ENCODE assay signal across 14 cellular contexts in genomic region chr1:17527036-17527914, GRCh38. TPM values are rescaled to one million over a fixed set of nuclear protein-coding genes. Genes with fewer than 3 reads are reported as not detected.
DNase-seq lines count a peak whose midpoint lies in the region; ATAC-seq and TF ChIP-seq lines count a peak whose summit lies in the region.
"Had no signal": no experiment of that assay in that cellular context is flagged by ENCODE, and none has a peak within 500 bp of the region (broad histone marks: within the 10 kb centered on the region; RNA-seq: fewer than 3 reads in every experiment).

No MANE protein-coding gene starts in this region.

- no peak for TF ChIP-seq POLR2A in sigmoid colon (IDR thresholded peaks at IDR 0.05)

- peaks cover 22% of the 10 kb centered on the region for H3K4me1 Mint-ChIP-seq in brain
- no peaks in the 10 kb centered on the region for H3K4me1 Mint-ChIP-seq in activated CD4-positive, alpha-beta T cell treated with anti-CD3 and anti-CD28 coated beads for 36 hours
- H3K4me1 Mint-ChIP-seq: naive thymus-derived CD8-positive, alpha-beta T cell had no signal

- peaks cover 0 to 4% (median 0%) of the 10 kb centered on the region in 5 experiments for H3K9me3 Mint-ChIP-seq in brain
- no peaks in the 10 kb centered on the region for H3K9me3 Mint-ChIP-seq in activated CD4-positive, alpha-beta T cell treated with anti-CD3 and anti-CD28 coated beads for 36 hours (ENCODE audit: low read depth)
- H3K9me3 Mint-ChIP-seq: naive thymus-derived CD8-positive, alpha-beta T cell had no signal

- H3K4me3 Mint-ChIP-seq in brain: no peak overlapping the region
- no peak overlapping the region for H3K4me3 Mint-ChIP-seq in activated CD4-positive, alpha-beta T cell treated with anti-CD3 and anti-CD28 coated beads for 36 hours
- H3K4me3 Mint-ChIP-seq: naive thymus-derived CD8-positive, alpha-beta T cell had no signal

- H3K4me3 ChIP-seq in sigmoid colon: no peak overlapping the region
- H3K4me3 ChIP-seq: upper lobe of left lung had no signal

- TF ChIP-seq CTCF in brain (conservative IDR thresholded peaks at IDR 0.05) (no peak), sigmoid colon (IDR thresholded peaks at IDR 0.05) (no peak)

- peak overlapping the region; percentile 71 to 89 (median 78) for H3K27ac ChIP-seq in sigmoid colon

- no peaks in the 10 kb centered on the region for H3K9me3 ChIP-seq in sigmoid colon
- H3K9me3 ChIP-seq: upper lobe of left lung had no signal

- POLR2A ChIA-PET in activated CD4-positive, alpha-beta T cell treated with anti-CD3 and anti-CD28 coated beads for 36 hours (lab: Charles Lee): no interaction called here

- H3K27me3 Mint-ChIP-seq in brain: no peaks in the 10 kb centered on the region
- peaks cover 19% of the 10 kb centered on the region for H3K27me3 Mint-ChIP-seq in activated CD4-positive, alpha-beta T cell treated with anti-CD3 and anti-CD28 coated beads for 36 hours

- peak; percentile 74 for DNase-seq in Daoy (ENCODE audit: low read depth)
- DNase-seq in left kidney (ENCODE audit: low read depth, low spot score): peak; percentile 66
- no peak for DNase-seq in sigmoid colon
- DNase-seq in activated CD4-positive, alpha-beta T cell treated with anti-CD3 and anti-CD28 coated beads for 36 hours: no peak
- DNase-seq in T-helper 1 cell: no peak
- no peak for DNase-seq in effector CD8-positive, alpha-beta T cell (lab: John Stamatoyannopoulos, UW)
- DNase-seq: activated CD8-positive, alpha-beta memory T cell treated with anti-CD3 and anti-CD28 coated beads, Interleukin-2, amount 50 U/mL, for 48 hours; naive thymus-derived CD8-positive, alpha-beta T cell; NCI-H1092 treated with DMSO at 0.1 percent for 48 hours; NK-92 treated with Interleukin-12 subunit alpha and Interleukin-12 subunit beta, amount 100 ng/mL, for 24 hours; T-helper 2 cell; upper lobe of left lung had no signal

- peak overlapping the region in 3 of 5 experiments; percentile 3 to 91 (median 27) for H3K27ac Mint-ChIP-seq in brain
- no peak overlapping the region for H3K27ac Mint-ChIP-seq in activated CD4-positive, alpha-beta T cell treated with anti-CD3 and anti-CD28 coated beads for 36 hours
- H3K27ac Mint-ChIP-seq: naive thymus-derived CD8-positive, alpha-beta T cell had no signal

- H3K4me1 ChIP-seq in sigmoid colon: peaks cover 0 to 43% (median 38%) of the 10 kb centered on the region in 4 donors

- intact Hi-C loops in sigmoid colon (cut with DNase I): loop anchor here (5.0 kb wide), 1 partner anchor 90 kb away; the partner anchor contains the start of gene RCC2
- intact Hi-C loops in activated CD4-positive, alpha-beta T cell treated with anti-CD3 and anti-CD28 coated beads for 36 hours (cut with DNase I, micrococcal nuclease): no loop called here

- no peaks in the 10 kb centered on the region for H3K36me3 ChIP-seq in sigmoid colon
- H3K36me3 ChIP-seq: upper lobe of left lung had no signal

- CTCF ChIA-PET in activated CD4-positive, alpha-beta T cell treated with anti-CD3 and anti-CD28 coated beads for 36 hours (lab: Charles Lee): no interaction called here

- 15 to 50% methylated on average over 14 of the region's 14 CpGs for WGBS in sigmoid colon, 2 donors

- no peak for ATAC-seq in activated CD4-positive, alpha-beta T cell treated with anti-CD3 and anti-CD28 coated beads for 36 hours
- ATAC-seq in HG02852 (IDR thresholded peaks at IDR 0.05; ENCODE audit: unreplicated experiment): no peak
- ATAC-seq: naive thymus-derived CD8-positive, alpha-beta T cell had no signal

- H3K36me3 Mint-ChIP-seq in brain: no peaks in the 10 kb centered on the region
- H3K36me3 Mint-ChIP-seq in activated CD4-positive, alpha-beta T cell treated with anti-CD3 and anti-CD28 coated beads for 36 hours (ENCODE audit: low read depth): no peaks in the 10 kb centered on the region
- H3K36me3 Mint-ChIP-seq: naive thymus-derived CD8-positive, alpha-beta T cell had no signal

- no peak for TF ChIP-seq EP300 in sigmoid colon (IDR thresholded peaks at IDR 0.05)

- H3K27me3 ChIP-seq in sigmoid colon: no peaks in the 10 kb centered on the region
- H3K27me3 ChIP-seq: upper lobe of left lung had no signal

RNA-seq across cellular contexts. Expression of gene ARHGEF10L, which starts 12.2 kb away (rescaled TPM):
- 7.5 and 9.8 TPM in 2 replicates for total RNA-seq in Daoy (2014; rRNA removed; shearing (Covaris generic))
- polyA plus RNA-seq in brain (ENCODE audit: insufficient read depth, low read depth, low replicate concordance) (16.2 TPM), sigmoid colon (10 to 100 TPM; 28.7 to 76.2 (median 33.0) TPM)
- total RNA-seq in sigmoid colon: 10 to 100 TPM; 25.0 to 44.9 (median 32.1) TPM
- total RNA-seq in activated CD4-positive, alpha-beta T cell treated with anti-CD3 and anti-CD28 coated beads for 36 hours: not detected
- polyA plus RNA-seq: naive thymus-derived CD8-positive, alpha-beta T cell had no signal

Comparison
In these comparisons a context has a peak if more than half of its experiments do, and no peak if none do; other contexts are left out.
1. DNase-seq: peak in Daoy (single experiment) and left kidney (single experiment); none in sigmoid colon (single experiment), activated CD4-positive, alpha-beta T cell treated with anti-CD3 and anti-CD28 coated beads for 36 hours (single experiment), T-helper 1 cell (0 of 5) and effector CD8-positive, alpha-beta T cell (single experiment).